Comparison of ENCODE assay signal across 15 cellular contexts in the genomic region with DNA sequence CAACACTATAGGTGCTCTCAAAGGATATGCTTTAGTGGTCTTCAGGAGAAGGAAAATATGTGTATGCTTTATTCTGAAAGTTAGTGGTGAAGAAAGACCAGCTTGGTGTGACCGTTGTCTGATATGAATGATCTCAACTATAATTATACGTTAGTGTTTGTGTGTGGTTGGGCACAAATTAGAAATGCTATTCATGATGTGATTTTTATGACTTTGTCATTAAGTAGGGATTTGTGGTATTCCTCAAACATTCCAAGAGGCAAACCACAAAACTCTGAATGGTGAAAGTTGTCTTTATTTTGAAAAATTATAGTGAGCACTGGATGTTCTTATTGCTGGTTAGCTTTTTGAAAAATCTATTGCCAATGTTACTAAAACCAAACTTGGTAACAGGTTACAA. TPM values are rescaled to one million over a fixed set of nuclear protein-coding genes. Genes with fewer than 3 reads are reported as not detected.
DNase-seq lines count a peak whose midpoint lies in the region; ATAC-seq and TF ChIP-seq lines count a peak whose summit lies in the region.
"Had no signal": no experiment of that assay in that cellular context is flagged by ENCODE, and none has a peak within 500 bp of the region (broad histone marks: within the 10 kb centered on the region; RNA-seq: fewer than 3 reads in every experiment).

No MANE protein-coding gene starts in this region.

- H3K36me3 ChIP-seq in PC-9 (ENCODE audit: low read depth): no peaks in the 10 kb centered on the region
- H3K36me3 ChIP-seq: BE2C had no signal

- intact Hi-C loops in PC-9 (cut with micrococcal nuclease; ENCODE audit: unreplicated experiment): loop anchor here (10.0 kb wide), 1 partner anchor 155 kb away; no protein-coding TSS in a partner anchor

- H3K27me3 ChIP-seq in PC-9 (ENCODE audit: insufficient read depth, low read depth): no peaks in the 10 kb centered on the region
- H3K27me3 ChIP-seq: testis had no signal

- H3F3A ChIP-seq in PC-9 (ENCODE audit: insufficient read depth, low read depth): no peaks in the 10 kb centered on the region

- H3K27ac Mint-ChIP-seq in osteocyte (ENCODE audit: unreplicated experiment): peak overlapping the region; percentile 73
- H3K27ac Mint-ChIP-seq: activated CD4-positive, alpha-beta T cell treated with anti-CD3 and anti-CD28 coated beads, Interleukin-2, amount 10 ng/mL, durations not matched to agents 7 days and 5 days; activated naive CD8-positive, alpha-beta T cell treated with anti-CD3 and anti-CD28 coated beads, Interleukin-2, amount 50 U/mL, for 24 hours; mesothelial cell of epicardium had no signal

- H3K4me3 Mint-ChIP-seq in osteocyte (ENCODE audit: unreplicated experiment): no peak overlapping the region
- H3K4me3 Mint-ChIP-seq: activated CD4-positive, alpha-beta T cell treated with anti-CD3 and anti-CD28 coated beads, Interleukin-2, amount 10 ng/mL, durations not matched to agents 7 days and 5 days; activated naive CD8-positive, alpha-beta T cell treated with anti-CD3 and anti-CD28 coated beads, Interleukin-2, amount 50 U/mL, for 24 hours; mesothelial cell of epicardium had no signal

- POLR2A ChIA-PET in PC-9 (lab: Charles Lee; ENCODE audit: unreplicated experiment): no interaction called here

- H3K9me2 ChIP-seq in PC-9 (ENCODE audit: insufficient read depth): no peaks in the 10 kb centered on the region

- no peaks in the 10 kb centered on the region for H3K79me2 ChIP-seq in PC-9 (ENCODE audit: low read depth)

- ATAC-seq in HG03175 (IDR thresholded peaks at IDR 0.05; ENCODE audit: unreplicated experiment): no peak
- ATAC-seq: activated naive CD8-positive, alpha-beta T cell treated with anti-CD3 and anti-CD28 coated beads, Interleukin-2, amount 50 U/mL, for 24 hours had no signal

- TF ChIP-seq CTCF in PC-9 (conservative IDR thresholded peaks at IDR 0.05) (no peak), osteocyte (IDR thresholded peaks at IDR 0.05) (no peak)

- H3K9me3 Mint-ChIP-seq in osteocyte (ENCODE audit: unreplicated experiment): no peaks in the 10 kb centered on the region
- H3K9me3 Mint-ChIP-seq: activated CD4-positive, alpha-beta T cell treated with anti-CD3 and anti-CD28 coated beads, Interleukin-2, amount 10 ng/mL, durations not matched to agents 7 days and 5 days; activated naive CD8-positive, alpha-beta T cell treated with anti-CD3 and anti-CD28 coated beads, Interleukin-2, amount 50 U/mL, for 24 hours; mesothelial cell of epicardium had no signal

- no peaks in the 10 kb centered on the region for H3K27me3 Mint-ChIP-seq in osteocyte (ENCODE audit: unreplicated experiment)

- no TSS peak for BruUV-seq in PC-9 (replicated peaks; lab: Mats Ljungman, UMichigan)

- CTCF ChIA-PET in PC-9 (lab: Charles Lee): no interaction called here

- peaks cover 38% of the 10 kb centered on the region for H3K4me1 Mint-ChIP-seq in osteocyte (ENCODE audit: unreplicated experiment)
- H3K4me1 Mint-ChIP-seq: mesothelial cell of epicardium had no signal

- H3K27ac ChIP-seq in PC-9 (no peak overlapping the region), epithelial cell of prostate (peak overlapping the region; percentile 92)
- H3K27ac ChIP-seq: testis had no signal

- no peaks in the 10 kb centered on the region for H3K9me3 ChIP-seq in PC-9 (ENCODE audit: insufficient read depth, low read depth)
- H3K9me3 ChIP-seq: BE2C, testis had no signal

- H3K4me1 ChIP-seq in PC-9 (replicated peaks; ENCODE audit: insufficient read depth): peaks cover 12% of the 10 kb centered on the region
- H3K4me1 ChIP-seq: BE2C, testis had no signal

- H3K4me2 ChIP-seq in PC-9: peak overlapping the region; percentile 13; the same call in 1 of the 2 replicates

- no peaks in the 10 kb centered on the region for H3K36me3 Mint-ChIP-seq in osteocyte (ENCODE audit: unreplicated experiment)
- H3K36me3 Mint-ChIP-seq: mesothelial cell of epicardium had no signal

- H3K4me3 ChIP-seq in PC-9: no peak overlapping the region
- H3K4me3 ChIP-seq: testis had no signal

- DNase-seq in Caki2 (ENCODE audit: low read depth): peak; percentile 27
- DNase-seq in PC-9: peak in 1 of 2 experiments; percentile 61
- DNase-seq in epithelial cell of prostate (ENCODE audit: low read depth, low spot score): no peak
- no peak for DNase-seq in osteocyte (ENCODE audit: extremely low spot score, unreplicated experiment)
- no peak for DNase-seq in HK-2 (ENCODE audit: unreplicated experiment)
- no peak for DNase-seq in T-helper 2 cell
- DNase-seq in activated naive CD4-positive, alpha-beta T cell treated with anti-CD3 and anti-CD28 coated beads, Interleukin-2, amount 50 U/mL, for 16 hours: no peak
- DNase-seq: activated CD4-positive, alpha-beta T cell treated with anti-CD3 and anti-CD28 coated beads, Interleukin-2, amount 10 ng/mL, durations not matched to agents 7 days and 5 days; activated naive CD8-positive, alpha-beta T cell treated with anti-CD3 and anti-CD28 coated beads, Interleukin-2, amount 50 U/mL, for 24 hours; activated T-cell treated with anti-CD3 and anti-CD28 coated beads, Interleukin-2, amount 50 U/mL, for 1 hour; BE2C; occipital lobe; testis had no signal

- in situ Hi-C loops in Caki2 (cut with HindIII; ENCODE audit: low pct_unique_long_range_greater_than_20kb, low sequenced_read_pairs): no loop called here

- H4K20me1 ChIP-seq in PC-9 (ENCODE audit: insufficient read depth): no peaks in the 10 kb centered on the region

- no peak overlapping the region for H2AFZ ChIP-seq in PC-9

RNA-seq across cellular contexts. Expression of a gene that starts 6.2 kb away (rescaled TPM):
- total RNA-seq in Caki2 (2014; rRNA removed; shearing (Covaris generic); ENCODE audit: low replicate concordance): 9.1 and 12.0 TPM in 2 replicates
- total RNA-seq in PC-9 (2021) (3.6 and 3.9 TPM in 2 replicates), osteocyte (108 and 113 TPM in 2 replicates)
